17 cellular contexts compared by ENCODE assay signal in genomic region chr9:134028575-134029247, GRCh38. TPM values are rescaled to one million over a fixed set of nuclear protein-coding genes. Genes with fewer than 3 reads are reported as not detected.
DNase-seq lines count a peak whose midpoint lies in the region; ATAC-seq and TF ChIP-seq lines count a peak whose summit lies in the region.
"Had no signal": no experiment of that assay in that cellular context is flagged by ENCODE, and none has a peak within 500 bp of the region (broad histone marks: within the 10 kb centered on the region; RNA-seq: fewer than 3 reads in every experiment).

No MANE protein-coding gene starts in this region.

- WGBS in testis, 2 donors: 58 to 62% methylated on average over 20 to 22 of the region's 22 CpGs

- no peak for TF ChIP-seq POLR2A in testis (IDR thresholded peaks at IDR 0.05)

- peaks cover 0 to 10% of the 10 kb centered on the region in 2 donors for H3K4me1 ChIP-seq in right atrium auricular region
- H3K4me1 ChIP-seq in testis: peaks cover 15% of the 10 kb centered on the region

- no peak for TF ChIP-seq CTCF in right atrium auricular region (IDR thresholded peaks at IDR 0.05)
- no peak for TF ChIP-seq CTCF in endothelial cell (IDR thresholded peaks at IDR 0.05; ENCODE audit: unreplicated experiment)
- no peak for TF ChIP-seq CTCF in testis (IDR thresholded peaks at IDR 0.05)

- H3K4me1 Mint-ChIP-seq in endothelial cell (ENCODE audit: unreplicated experiment): no peaks in the 10 kb centered on the region
- H3K4me1 Mint-ChIP-seq in natural killer cell treated with Interleukin-12 subunit alpha and Interleukin-12 subunit beta and Interleukin-15 and Interleukin-18, amount 100 ng/mL, for 72 hours (ENCODE audit: low read depth in 2 of 2): peaks cover 0 to 3% of the 10 kb centered on the region in 2 donors

- H3K9me3 ChIP-seq in right atrium auricular region (no peaks in the 10 kb centered on the region), testis (no peaks in the 10 kb centered on the region)
- H3K9me3 ChIP-seq: HAP-1 had no signal

- no peak overlapping the region for H3K27ac ChIP-seq in right atrium auricular region
- no peak overlapping the region for H3K27ac ChIP-seq in testis

- H3K9me3 Mint-ChIP-seq in endothelial cell (ENCODE audit: unreplicated experiment): no peaks in the 10 kb centered on the region
- H3K9me3 Mint-ChIP-seq in natural killer cell treated with Interleukin-12 subunit alpha and Interleukin-12 subunit beta and Interleukin-15 and Interleukin-18, amount 100 ng/mL, for 72 hours: no peaks in the 10 kb centered on the region
- H3K9me3 Mint-ChIP-seq: IgD-negative memory B cell had no signal

- DNase-seq in Right ventricle myocardium inferior (ENCODE audit: missing footprints): peak; percentile 34
- no peak for DNase-seq in right atrium auricular region (ENCODE audit: low spot score)
- no peak for DNase-seq in endothelial cell (ENCODE audit: low spot score)
- DNase-seq in natural killer cell treated with Interleukin-12 subunit alpha and Interleukin-12 subunit beta and Interleukin-15 and Interleukin-18, amount 100 ng/mL, for 72 hours (ENCODE audit: low spot score): no peak
- peak; percentile 59 for DNase-seq in testis
- no peak for DNase-seq in NCI-H2081 treated with DMSO at 0.1 percent for 48 hours (lab: John Stamatoyannopoulos, UW)
- no peak for DNase-seq in stimulated activated CD4-positive, alpha-beta T cell treated with anti-CD3 and anti-CD28 coated beads, Interleukin-12 subunit alpha, Interleukin-12 subunit beta, amount 100 ng/mL, for 4 hours
- no peak for DNase-seq in inferior parietal cortex (ENCODE audit: extremely low spot score)
- DNase-seq: C1 segment of cervical spinal cord, MV-4-11, NCI-H1417 treated with DMSO at 0.1 percent for 48 hours, NCI-H2081, NCI-H226, PC-3 had no signal

- intact Hi-C loops in Right ventricle myocardium inferior (cut with DNase I) (no loop called here), testis (cut with DNase I; ENCODE audit: low total_unique reads) (no loop called here)

- H3K4me3 Mint-ChIP-seq in endothelial cell (ENCODE audit: unreplicated experiment): no peak overlapping the region
- H3K4me3 Mint-ChIP-seq in natural killer cell treated with Interleukin-12 subunit alpha and Interleukin-12 subunit beta and Interleukin-15 and Interleukin-18, amount 100 ng/mL, for 72 hours: peak overlapping the region; percentile 22

- H3K36me3 ChIP-seq in right atrium auricular region (peaks cover 25% of the 10 kb centered on the region), testis (ENCODE audit: low read depth, missing control alignments) (no peaks in the 10 kb centered on the region)

- peaks cover 11% of the 10 kb centered on the region for H3K36me3 Mint-ChIP-seq in endothelial cell (ENCODE audit: low read depth, unreplicated experiment)
- H3K36me3 Mint-ChIP-seq in natural killer cell treated with Interleukin-12 subunit alpha and Interleukin-12 subunit beta and Interleukin-15 and Interleukin-18, amount 100 ng/mL, for 72 hours: peaks cover 6% of the 10 kb centered on the region

- peaks cover 3% of the 10 kb centered on the region for H3K27me3 Mint-ChIP-seq in endothelial cell (ENCODE audit: unreplicated experiment)
- no peaks in the 10 kb centered on the region for H3K27me3 Mint-ChIP-seq in natural killer cell treated with Interleukin-12 subunit alpha and Interleukin-12 subunit beta and Interleukin-15 and Interleukin-18, amount 100 ng/mL, for 72 hours
- H3K27me3 Mint-ChIP-seq: IgD-negative memory B cell had no signal

- no peaks in the 10 kb centered on the region for H3K27me3 ChIP-seq in right atrium auricular region
- H3K27me3 ChIP-seq in testis: no peaks in the 10 kb centered on the region

- ATAC-seq in Right ventricle myocardium inferior: no peak
- no peak for ATAC-seq in natural killer cell treated with Interleukin-12 subunit alpha and Interleukin-12 subunit beta and Interleukin-15 and Interleukin-18, amount 100 ng/mL, for 72 hours
- ATAC-seq: GM12878, PC-3 had no signal

- H3K4me3 ChIP-seq in right atrium auricular region (no peak overlapping the region), testis (no peak overlapping the region)
- H3K4me3 ChIP-seq: GM12878, HAP-1 had no signal

- peak overlapping the region; percentile 59 for H3K27ac Mint-ChIP-seq in endothelial cell (ENCODE audit: unreplicated experiment)
- no peak overlapping the region for H3K27ac Mint-ChIP-seq in natural killer cell treated with Interleukin-12 subunit alpha and Interleukin-12 subunit beta and Interleukin-15 and Interleukin-18, amount 100 ng/mL, for 72 hours

RNA-seq across cellular contexts. Expression of gene BRD3OS, which starts 3.4 kb away (rescaled TPM):
- 6.2 TPM for total RNA-seq in Right ventricle myocardium inferior
- 10 to 100 TPM in 1 of 2 donors, 1 to 10 TPM in 1; 7.8 to 11.2 TPM for total RNA-seq in right atrium auricular region
- total RNA-seq in endothelial cell (ENCODE audit: unreplicated experiment): 11.4 TPM
- 10 to 100 TPM in 1 of 2 donors, 1 to 10 TPM in 1; 9.6 to 10.7 TPM for total RNA-seq in natural killer cell treated with Interleukin-12 subunit alpha and Interleukin-12 subunit beta and Interleukin-15 and Interleukin-18, amount 100 ng/mL, for 72 hours
- total RNA-seq in testis: 10 to 100 TPM; 18.9 to 19.0 TPM
- polyA plus RNA-seq in testis (ENCODE audit: insufficient read depth, low read depth, low replicate concordance): 29.5 TPM

RNA-seq across cellular contexts. Expression of gene VAV2, which starts 36.6 kb away (rescaled TPM):
- total RNA-seq in Right ventricle myocardium inferior: 7.6 TPM
- total RNA-seq in right atrium auricular region: 1 to 10 TPM; 3.4 to 6.0 TPM
- total RNA-seq in endothelial cell (ENCODE audit: unreplicated experiment): 27.2 TPM
- total RNA-seq in natural killer cell treated with Interleukin-12 subunit alpha and Interleukin-12 subunit beta and Interleukin-15 and Interleukin-18, amount 100 ng/mL, for 72 hours: 1 to 10 TPM; 1.9 to 6.7 TPM
- total RNA-seq in testis: 10 to 100 TPM; 12.2 to 14.1 TPM
- 11.0 TPM for polyA plus RNA-seq in testis (ENCODE audit: insufficient read depth, low read depth, low replicate concordance)

RNA-seq across cellular contexts. Expression of gene BRD3, which starts 39.1 kb away (rescaled TPM):
- 31.6 TPM for total RNA-seq in Right ventricle myocardium inferior
- total RNA-seq in right atrium auricular region: 10 to 100 TPM; 14.1 to 18.5 TPM
- 56.2 TPM for total RNA-seq in endothelial cell (ENCODE audit: unreplicated experiment)
- 10 to 100 TPM; 17.8 to 19.1 TPM for total RNA-seq in natural killer cell treated with Interleukin-12 subunit alpha and Interleukin-12 subunit beta and Interleukin-15 and Interleukin-18, amount 100 ng/mL, for 72 hours
- total RNA-seq in testis: 10 to 100 TPM; 44.3 to 64.5 TPM
- polyA plus RNA-seq in testis (ENCODE audit: insufficient read depth, low read depth, low replicate concordance): 30.2 TPM

Comparison
In these comparisons a context has a peak if more than half of its experiments do, and no peak if none do; other contexts are left out.
1. DNase-seq: peak in Right ventricle myocardium inferior (single experiment) and testis (single experiment); none in right atrium auricular region (single experiment), endothelial cell (single experiment), natural killer cell treated with Interleukin-12 subunit alpha and Interleukin-12 subunit beta and Interleukin-15 and Interleukin-18, amount 100 ng/mL, for 72 hours (single experiment), NCI-H2081 treated with DMSO at 0.1 percent for 48 hours (single experiment), stimulated activated CD4-positive, alpha-beta T cell treated with anti-CD3 and anti-CD28 coated beads, Interleukin-12 subunit alpha, Interleukin-12 subunit beta, amount 100 ng/mL, for 4 hours (single experiment) and inferior parietal cortex (single experiment).